8 cellular contexts compared by ENCODE assay signal in genomic region chr17:49260011-49260921, GRCh38. TPM values are rescaled to one million over a fixed set of nuclear protein-coding genes. Genes with fewer than 3 reads are reported as not detected.
DNase-seq lines count a peak whose midpoint lies in the region; ATAC-seq and TF ChIP-seq lines count a peak whose summit lies in the region.

No MANE protein-coding gene starts in this region.

- peaks cover 0 to 7% (median 3%) of the 10 kb centered on the region in 4 donors for H3K4me1 ChIP-seq in Peyer's patch

- no peaks in the 10 kb centered on the region for H3K9me3 ChIP-seq in Peyer's patch

- no peak for TF ChIP-seq POLR2A in Peyer's patch (IDR thresholded peaks at IDR 0.05)

- peak; percentile 94 for ATAC-seq in activated T-helper 17 cell treated with anti-CD3 and anti-CD28 coated beads, Interleukin-2, amount 50 U/mL, for 72 hours (replicated peaks)
- peak; percentile 78 to 85 (median 83) for ATAC-seq in natural killer cell
- ATAC-seq in GM18861 (IDR thresholded peaks at IDR 0.05; ENCODE audit: unreplicated experiment): no peak

- TF ChIP-seq CTCF in Peyer's patch (IDR thresholded peaks at IDR 0.05) (no peak), fibroblast of pulmonary artery (IDR thresholded peaks at IDR 0.05; ENCODE audit: low read length, missing control alignments) (no peak), natural killer cell (IDR thresholded peaks at IDR 0.05) (no peak)

- H3K36me3 Mint-ChIP-seq in activated T-helper 17 cell treated with anti-CD3 and anti-CD28 coated beads, Interleukin-2, amount 50 U/mL, for 72 hours (ENCODE audit: low read depth): no peaks in the 10 kb centered on the region
- H3K36me3 Mint-ChIP-seq in natural killer cell: no peaks in the 10 kb centered on the region

- H3K36me3 ChIP-seq in Peyer's patch: no peaks in the 10 kb centered on the region

- H3K27ac ChIP-seq in Peyer's patch: peak overlapping the region; percentile 38 to 67 (median 52)

- DNase-seq in NCI-H748 (lab: John Stamatoyannopoulos, UW; ENCODE audit: unreplicated experiment) (peak; percentile 44), NCI-H748 treated with DMSO at 0.1 percent for 48 hours (lab: John Stamatoyannopoulos, UW) (no peak), Peyer's patch (peak; percentile 42 to 73 (median 68)), fibroblast of pulmonary artery (ENCODE audit: low read depth) (peak; percentile 81), natural killer cell (peak; percentile 50)
- DNase-seq in stimulated activated naive CD4-positive, alpha-beta T cell (lab: John Stamatoyannopoulos, UW): peak; percentile 6 to 43 (median 10)

- H3K9me3 Mint-ChIP-seq in activated T-helper 17 cell treated with anti-CD3 and anti-CD28 coated beads, Interleukin-2, amount 50 U/mL, for 72 hours: no peaks in the 10 kb centered on the region
- H3K9me3 Mint-ChIP-seq in natural killer cell: no peaks in the 10 kb centered on the region

- H3K4me3 ChIP-seq in Peyer's patch: peak overlapping the region; percentile 45 to 76 (median 56)
- peak overlapping the region; percentile 49 for H3K4me3 ChIP-seq in fibroblast of pulmonary artery (replicated peaks; ENCODE audit: low read depth, low read length)

- no peaks in the 10 kb centered on the region for H3K27me3 ChIP-seq in Peyer's patch

- H3K4me3 Mint-ChIP-seq in activated T-helper 17 cell treated with anti-CD3 and anti-CD28 coated beads, Interleukin-2, amount 50 U/mL, for 72 hours: peak overlapping the region; percentile 75
- H3K4me3 Mint-ChIP-seq in natural killer cell: peak overlapping the region; percentile 86

- intact Hi-C loops in natural killer cell (cut with micrococcal nuclease): no loop called here

- peak overlapping the region; percentile 73 for H3K27ac Mint-ChIP-seq in activated T-helper 17 cell treated with anti-CD3 and anti-CD28 coated beads, Interleukin-2, amount 50 U/mL, for 72 hours
- peak overlapping the region in 1 of 2 donors; percentile 72 for H3K27ac Mint-ChIP-seq in natural killer cell

- peaks cover 6% of the 10 kb centered on the region for H3K4me1 Mint-ChIP-seq in activated T-helper 17 cell treated with anti-CD3 and anti-CD28 coated beads, Interleukin-2, amount 50 U/mL, for 72 hours
- peaks cover 7 to 10% of the 10 kb centered on the region in 2 donors for H3K4me1 Mint-ChIP-seq in natural killer cell

- no peaks in the 10 kb centered on the region for H3K27me3 Mint-ChIP-seq in activated T-helper 17 cell treated with anti-CD3 and anti-CD28 coated beads, Interleukin-2, amount 50 U/mL, for 72 hours
- H3K27me3 Mint-ChIP-seq in natural killer cell (ENCODE audit: low read depth in 2 of 2): peaks cover 0 to 5% of the 10 kb centered on the region in 2 donors

RNA-seq across cellular contexts. Expression of gene PHOSPHO1, which starts 29.7 kb away (rescaled TPM):
- not detected for total RNA-seq in Peyer's patch
- total RNA-seq in activated T-helper 17 cell treated with anti-CD3 and anti-CD28 coated beads, Interleukin-2, amount 50 U/mL, for 72 hours: not detected
- total RNA-seq in natural killer cell: 1 to 10 TPM in 1 of 3 donors, not detected in 2; 1.7 TPM

RNA-seq across cellular contexts. Expression of gene ABI3, which starts 49.8 kb away (rescaled TPM):
- total RNA-seq in Peyer's patch (10 to 100 TPM in 2 of 4 donors, 1 to 10 TPM in 2; 4.9 to 50.3 (median 8.9) TPM), natural killer cell (100 to 1,000 TPM in 2 of 3 donors, 10 to 100 TPM in 1; 82.9 to 131 (median 101) TPM)
- 10 to 100 TPM; 23.5 to 36.1 TPM for total RNA-seq in activated T-helper 17 cell treated with anti-CD3 and anti-CD28 coated beads, Interleukin-2, amount 50 U/mL, for 72 hours

RNA-seq across cellular contexts. Expression of gene GNGT2, which starts 49.9 kb away (rescaled TPM):
- total RNA-seq in Peyer's patch (10 to 100 TPM in 1 of 4 donors, 1 to 10 TPM in 1, not detected in 2; 4.8 to 14.0 TPM), natural killer cell (10 to 100 TPM; 35.8 to 41.6 (median 39.4) TPM)
- total RNA-seq in activated T-helper 17 cell treated with anti-CD3 and anti-CD28 coated beads, Interleukin-2, amount 50 U/mL, for 72 hours: 10 to 100 TPM; 23.1 to 27.0 TPM
